ENCODE assay signal across 8 cellular contexts in genomic region chr5:79931866-79932265, GRCh38.
"Had no signal": no experiment of that assay in that cellular context is flagged by ENCODE, and none has a peak within 500 bp of the region (broad histone marks: within the 10 kb centered on the region; RNA-seq: fewer than 3 reads in every experiment).

No MANE protein-coding gene starts in this region.

- H3K9me3 ChIP-seq: HAP-1 had no signal

- H3K9me3 Mint-ChIP-seq: HFFc6, IgD-negative memory B cell had no signal

- ATAC-seq: HCT116 had no signal

- DNase-seq: GOT3, H7, HFFc6, KG1 had no signal

- H3K4me3 ChIP-seq: HAP-1 had no signal

- H3K4me1 Mint-ChIP-seq: IgD-negative memory B cell had no signal

- H3K36me3 Mint-ChIP-seq: IgD-negative memory B cell had no signal

- FAIRE-seq: HTR-8/SVneo had no signal

- H3K27ac Mint-ChIP-seq: HFFc6, IgD-negative memory B cell had no signal

- H3K4me1 ChIP-seq: HAP-1 had no signal

- H3K4me3 Mint-ChIP-seq: HFFc6, IgD-negative memory B cell had no signal

- H3K36me3 ChIP-seq: HAP-1 had no signal
